ENCODE assay signal across 11 cellular contexts in the genomic region with DNA sequence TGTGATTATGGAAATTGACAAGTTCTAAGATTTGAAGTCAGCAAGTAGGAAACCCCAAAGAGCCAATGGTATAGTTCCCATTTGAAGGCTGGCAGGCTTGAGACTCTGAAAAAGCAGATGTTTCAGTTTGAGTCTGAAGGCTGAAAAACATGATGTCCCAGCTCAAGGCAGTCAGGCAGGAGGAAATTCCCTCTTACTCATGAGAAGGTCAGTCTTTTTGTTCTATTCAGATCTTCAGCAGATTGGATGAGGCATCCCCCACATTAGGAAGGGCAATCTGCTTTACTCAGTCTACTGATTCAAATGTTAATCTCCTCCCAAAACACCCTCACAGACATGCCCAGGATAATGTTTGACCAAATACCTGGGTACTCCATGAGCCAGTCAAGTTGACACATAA.
DNase-seq lines count a peak whose midpoint lies in the region; ATAC-seq, FAIRE-seq and TF ChIP-seq lines count a peak whose summit lies in the region.
"Had no signal": no experiment of that assay in that cellular context is flagged by ENCODE, and none has a peak within 500 bp of the region (broad histone marks: within the 10 kb centered on the region; RNA-seq: fewer than 3 reads in every experiment).

No MANE protein-coding gene starts in this region.

- H2AFZ ChIP-seq in H1 (ENCODE audit: low read length) = 0 out of 2 replicates have a peak overlapping the region, but pooled peaks have one; percentile 64
- H2AFZ ChIP-seq: parathyroid adenoma had no signal

- H3K18ac ChIP-seq in H1 (ENCODE audit: extremely low read depth, low read length) = no peak overlapping the region

- no peaks in the 10 kb centered on the region; a peak in 1 of 4 replicates for H3K9me3 ChIP-seq in H1 (ENCODE audit: insufficient read depth in 2 of 2, low read depth in 1 of 2, low read length in 1 of 2)

- H3K79me1 ChIP-seq in H1 (ENCODE audit: low read depth, low read length) = no peaks in the 10 kb centered on the region

- H3K4ac ChIP-seq in H1 (replicated peaks; ENCODE audit: insufficient read length, low read depth, low read length) = no peak overlapping the region

- no peak overlapping the region; a peak in 2 of 4 replicates for H3K4me2 ChIP-seq in H1 (ENCODE audit: insufficient read depth in 1 of 2, low read depth in 2 of 2, low read length in 2 of 2)

- POLR2A ChIA-PET in H1 (lab: Charles Lee; ENCODE audit: partially characterized antibody) = no interaction called here

- H2BK12ac ChIP-seq in H1 (ENCODE audit: low read depth, low read length) = no peak overlapping the region

- no peak overlapping the region for H2AK5ac ChIP-seq in H1 (ENCODE audit: low read depth, low read length)

- H3K27ac ChIP-seq in H1 (ENCODE audit: low read depth, low read length) = no peak overlapping the region
- H3K27ac ChIP-seq: parathyroid adenoma had no signal

- H3K23ac ChIP-seq in H1 (ENCODE audit: insufficient read length) = no peak overlapping the region

- TF ChIP-seq POLR2A in H1 (IDR thresholded peaks at IDR 0.05; ENCODE audit: control extremely low read depth in 1 of 2, low read depth in 2 of 2, low read length in 2 of 2) = no peak

- no peak overlapping the region for H4K8ac ChIP-seq in H1 (ENCODE audit: extremely low read depth, insufficient read depth, low read length)

- H3K14ac ChIP-seq in H1 (ENCODE audit: insufficient read length) = no peak overlapping the region

- no peak overlapping the region for H3K4me3 ChIP-seq in H1 (ENCODE audit: extremely low read depth in 1 of 4, insufficient read depth in 2 of 4, low read depth in 3 of 4, low read length in 4 of 4)

- no peak for DNase-seq in H1 (ENCODE audit: low read depth in 1 of 2, low spot score in 2 of 2)
- no peak for DNase-seq in LoVo (ENCODE audit: low spot score)
- no peak for DNase-seq in NCI-H446 treated with DMSO at 0.1 percent for 48 hours (lab: John Stamatoyannopoulos, UW)
- DNase-seq in NK-92 treated with Interleukin-12 subunit alpha and Interleukin-12 subunit beta, amount 100 ng/mL, for 24 hours (lab: John Stamatoyannopoulos, UW) = no peak
- DNase-seq: foreskin melanocyte had no signal

- peaks cover 0 to 1% (median 0%) of the 10 kb centered on the region in 4 experiments; a peak in 1 of 7 replicates for H3K27me3 ChIP-seq in H1 (replicated peaks in 1 of 4; ENCODE audit: control insufficient read depth in 3 of 4, extremely low read depth in 1 of 4, insufficient read depth in 3 of 4, low read length in 3 of 4)

- H3K4me1 ChIP-seq in H1 (replicated peaks in 1 of 4; ENCODE audit: control insufficient read depth in 3 of 4, insufficient read depth in 4 of 4, low read length in 3 of 4) = peaks cover 1 to 7% (median 6%) of the 10 kb centered on the region in 4 experiments; a peak in 6 of 7 replicates
- H3K4me1 ChIP-seq: parathyroid adenoma had no signal

- no peak overlapping the region for H2BK20ac ChIP-seq in H1 (ENCODE audit: low read length)

- H3K9ac ChIP-seq in H1 (replicated peaks in 1 of 4; ENCODE audit: extremely low read depth in 1 of 4, low read depth in 3 of 4, low read length in 3 of 4) = no peak overlapping the region
- H3K9ac ChIP-seq: parathyroid adenoma had no signal

- TF ChIP-seq EP300 in H1 (IDR thresholded peaks at IDR 0.05; ENCODE audit: borderline replicate concordance in 1 of 2, low read depth in 2 of 2, low read length in 2 of 2) = no peak

- no peak overlapping the region for H2BK15ac ChIP-seq in H1 (ENCODE audit: low read length)

- TF ChIP-seq CTCF in H1 (IDR thresholded peaks at IDR 0.05; ENCODE audit: control extremely low read depth in 1 of 3, insufficient read depth in 1 of 3, low read depth in 1 of 3, low read length in 3 of 3) = no peak

- TF ChIP-seq RAD21 in H1 (IDR thresholded peaks at IDR 0.05 in 1 of 2, conservative IDR thresholded peaks at IDR 0.05 in 1 of 2; ENCODE audit: low read depth in 2 of 2, low read length in 2 of 2) = no peak

- H3K56ac ChIP-seq in H1 (replicated peaks; ENCODE audit: insufficient read length, low read depth, low read length) = no peak overlapping the region

- no peaks in the 10 kb centered on the region for H3K36me3 ChIP-seq in H1 (ENCODE audit: control insufficient read depth in 2 of 4, insufficient read depth in 4 of 4, low read length in 3 of 4)

- H4K5ac ChIP-seq in H1 (ENCODE audit: insufficient read length, low read depth, low read length) = no peak overlapping the region

- CTCF ChIA-PET in H1 (lab: Charles Lee; ENCODE audit: partially characterized antibody) = interaction anchor here (0.9 kb wide), 1 partner anchor 9 kb away, joined by 5 read pairs; no protein-coding TSS in a partner anchor

- H2BK5ac ChIP-seq in H1 (ENCODE audit: low read depth, low read length) = no peak overlapping the region

- no peaks in the 10 kb centered on the region for H4K20me1 ChIP-seq in H1 (replicated peaks in 1 of 2; ENCODE audit: control insufficient read depth in 1 of 2, insufficient read depth in 2 of 2, low read length in 2 of 2)

- no peak overlapping the region for H2BK120ac ChIP-seq in H1 (replicated peaks; ENCODE audit: low read depth, low read length)

- no peaks in the 10 kb centered on the region for H3K79me2 ChIP-seq in H1 (ENCODE audit: control insufficient read depth in 1 of 2, insufficient read depth in 2 of 2, low read length in 2 of 2)
- H3K79me2 ChIP-seq: parathyroid adenoma had no signal

- H3K23me2 ChIP-seq in H1 (ENCODE audit: low read depth, low read length) = no peaks in the 10 kb centered on the region

- no peak overlapping the region for H4K91ac ChIP-seq in H1 (replicated peaks; ENCODE audit: insufficient read length, low read length)

- no peak for FAIRE-seq in H1 (lab: Jason Lieb, UNC)
- FAIRE-seq: G401.6 had no signal

- ATAC-seq in GM18508 (IDR thresholded peaks at IDR 0.05; ENCODE audit: insufficient read depth, unreplicated experiment) = peak; percentile 92
- ATAC-seq in GM21360 (IDR thresholded peaks at IDR 0.05; ENCODE audit: unreplicated experiment) = peak; percentile 95
- ATAC-seq in HG03108 (IDR thresholded peaks at IDR 0.05; ENCODE audit: unreplicated experiment) = peak; percentile 83
- ATAC-seq in GM19467 (IDR thresholded peaks at IDR 0.05; ENCODE audit: unreplicated experiment) = no peak

TF ChIP-seq in H1, 55 proteins besides CTCF, POLR2A, EP300 and RAD21:
- TF ChIP-seq KDM4A (IDR thresholded peaks at IDR 0.05; ENCODE audit: low read depth, low read length, severe bottlenecking) (no peak), POLR2AphosphoS5 (IDR thresholded peaks at IDR 0.05; ENCODE audit: low read depth, low read length) (no peak), RFX5 (IDR thresholded peaks at IDR 0.05; ENCODE audit: borderline replicate concordance, low read depth, low read length) (no peak), BACH1 (IDR thresholded peaks at IDR 0.05; ENCODE audit: low read length) (no peak), HDAC2 (IDR thresholded peaks at IDR 0.05; ENCODE audit: borderline replicate concordance in 1 of 2, low read depth in 2 of 2, low read length in 2 of 2) (no peak), GTF2F1 (IDR thresholded peaks at IDR 0.05; ENCODE audit: borderline replicate concordance, low read depth, low read length) (no peak)
